In the genomic region with DNA sequence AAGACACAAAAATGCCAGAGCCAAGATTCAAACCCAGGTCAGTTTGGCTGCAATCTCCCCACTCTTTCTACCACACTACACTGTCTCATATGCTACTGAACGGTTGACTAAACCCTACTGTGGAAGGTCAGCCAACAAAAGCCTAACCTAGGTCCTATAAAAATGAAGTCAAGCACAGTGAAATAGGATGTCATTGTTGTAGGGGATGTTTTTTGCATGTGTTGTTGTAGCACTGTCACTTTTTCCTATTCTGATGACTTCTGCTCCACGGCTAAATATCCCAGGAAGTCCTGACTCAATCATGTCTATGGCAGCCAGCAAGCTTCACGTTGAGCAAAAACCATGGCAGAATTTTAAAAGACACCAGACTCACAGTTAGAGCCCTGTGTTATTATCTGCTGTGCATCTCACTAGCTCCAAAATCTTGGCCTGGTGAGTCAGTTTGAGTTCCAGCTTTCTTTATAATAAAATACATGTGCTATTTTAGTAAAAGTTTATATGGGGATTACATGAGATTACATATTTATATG, we compare ENCODE assay signal across 20 cellular contexts.
"Had no signal": no experiment of that assay in that cellular context is flagged by ENCODE, and none has a peak within 500 bp of the region (broad histone marks: within the 10 kb centered on the region; RNA-seq: fewer than 3 reads in every experiment).

No MANE protein-coding gene starts in this region.

- H3K9ac ChIP-seq: parathyroid adenoma had no signal

- H3K9me3 ChIP-seq: gastrocnemius medialis, lower lobe of right lung, right atrium auricular region, sigmoid colon, spleen, thoracic aorta, tibial nerve, upper lobe of left lung had no signal

- H3K4me1 ChIP-seq: gastrocnemius medialis, lower lobe of right lung, parathyroid adenoma, right atrium auricular region, sigmoid colon, spleen, upper lobe of left lung had no signal

- ATAC-seq: effector memory CD8-positive, alpha-beta T cell; gastrocnemius medialis; naive thymus-derived CD8-positive, alpha-beta T cell; stimulated activated memory B cell treated with anti-CD40 and anti-IgM and Interleukin-4, amounts not matched to agents 10 μg/mL and 1 μg/mL and 100 μg/mL, for 72 hours; stimulated activated naive CD8-positive, alpha-beta T cell treated with anti-CD3 and anti-CD28 coated beads, Interleukin-15, Interleukin-2, amounts not matched to agents 100 U/mL and 50 U/mL, for 24 hours had no signal

- H3K27ac ChIP-seq: coronary artery, gastrocnemius medialis, lower lobe of right lung, parathyroid adenoma, right atrium auricular region, sigmoid colon, spleen, thoracic aorta, tibial nerve, upper lobe of left lung had no signal

- FAIRE-seq: endometrium, keratinocyte, urothelium cell line had no signal

- H2AFZ ChIP-seq: parathyroid adenoma had no signal

- H3K36me3 ChIP-seq: gastrocnemius medialis, lower lobe of right lung, right atrium auricular region, sigmoid colon, spleen, thoracic aorta, tibial nerve, upper lobe of left lung had no signal

- H3K4me3 ChIP-seq: coronary artery, gastrocnemius medialis, lower lobe of right lung, right atrium auricular region, sigmoid colon, spleen, thoracic aorta, tibial nerve, upper lobe of left lung had no signal

- H3K27me3 ChIP-seq: gastrocnemius medialis, right atrium auricular region, sigmoid colon, spleen, tibial nerve, upper lobe of left lung had no signal

- H3K79me2 ChIP-seq: parathyroid adenoma had no signal

- DNase-seq: dermis blood vessel endothelial cell; effector memory CD8-positive, alpha-beta T cell; gastrocnemius medialis; left ventricle myocardium superior; lower lobe of right lung; naive thymus-derived CD8-positive, alpha-beta T cell; sigmoid colon; stimulated activated CD4-positive, alpha-beta T cell treated with anti-CD3 and anti-CD28 coated beads, Interleukin-4, amount 100 ng/mL, for 4 hours; stimulated activated naive CD8-positive, alpha-beta T cell treated with anti-CD3 and anti-CD28 coated beads, Interleukin-15, Interleukin-2, amounts not matched to agents 100 U/mL and 50 U/mL, for 24 hours; upper lobe of left lung had no signal
